Comparison of ENCODE assay signal across 2 cellular contexts in the genomic region with DNA sequence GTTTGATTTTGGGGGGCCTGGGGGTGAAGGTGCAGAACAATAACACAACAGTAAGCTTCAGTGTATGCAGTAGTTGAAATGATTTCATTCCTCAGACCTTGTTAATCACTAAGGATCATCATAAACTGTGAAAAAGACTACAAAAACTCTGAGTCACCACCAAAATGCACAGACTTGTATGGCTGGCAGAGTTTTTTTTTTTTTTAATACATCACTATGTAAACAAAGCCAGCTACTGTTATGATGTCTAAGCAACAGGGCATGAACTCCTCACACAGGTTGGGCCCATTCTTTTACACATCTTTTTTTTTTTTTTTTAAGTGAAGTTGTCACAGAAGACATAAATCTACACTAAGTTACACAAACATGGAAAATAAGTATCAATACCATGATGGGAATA.
TF ChIP-seq lines count a peak whose summit lies in the region.

No MANE protein-coding gene starts in this region.

TF ChIP-seq in A549, 52 proteins besides CTCF, POLR2A, EP300 and RAD21:
- TF ChIP-seq CBX8 (IDR thresholded peaks at IDR 0.05) (no peak), FOSB (CRISPR knock-in tag; IDR thresholded peaks at IDR 0.05) (no peak), JUNB (IDR thresholded peaks at IDR 0.05) (peak; percentile 57), FOSL2 (IDR thresholded peaks at IDR 0.05) (0 out of 2 replicates have a peak, but pooled peaks have one; percentile 10), FOSL2 (CRISPR knock-in tag; IDR thresholded peaks at IDR 0.05) (peak; percentile 77), GATA3 (IDR thresholded peaks at IDR 0.05; ENCODE audit: borderline replicate concordance) (peak; percentile 54)
- TF ChIP-seq, protein P1, sequence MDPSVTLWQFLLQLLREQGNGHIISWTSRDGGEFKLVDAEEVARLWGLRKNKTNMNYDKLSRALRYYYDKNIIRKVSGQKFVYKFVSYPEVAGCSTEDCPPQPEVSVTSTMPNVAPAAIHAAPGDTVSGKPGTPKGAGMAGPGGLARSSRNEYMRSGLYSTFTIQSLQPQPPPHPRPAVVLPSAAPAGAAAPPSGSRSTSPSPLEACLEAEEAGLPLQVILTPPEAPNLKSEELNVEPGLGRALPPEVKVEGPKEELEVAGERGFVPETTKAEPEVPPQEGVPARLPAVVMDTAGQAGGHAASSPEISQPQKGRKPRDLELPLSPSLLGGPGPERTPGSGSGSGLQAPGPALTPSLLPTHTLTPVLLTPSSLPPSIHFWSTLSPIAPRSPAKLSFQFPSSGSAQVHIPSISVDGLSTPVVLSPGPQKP (IDR thresholded peaks at IDR 0.05; ENCODE audit: low read depth, low read length), result no peak

TF ChIP-seq in SK-N-SH, 30 proteins besides CTCF, POLR2A, EP300 and RAD21:
- TF ChIP-seq RXRA (IDR thresholded peaks at IDR 0.05; ENCODE audit: borderline replicate concordance, low read depth) (peak; percentile 45; the same call in 1 of the 2 replicates), SIN3A (IDR thresholded peaks at IDR 0.05; ENCODE audit: borderline replicate concordance, low read depth, low read length) (no peak), EZH2phosphoT487 (IDR thresholded peaks at IDR 0.05; ENCODE audit: borderline replicate concordance, low read depth) (no peak), RFX5 (IDR thresholded peaks at IDR 0.05; ENCODE audit: low read length) (no peak), FOXM1 (IDR thresholded peaks at IDR 0.05; ENCODE audit: low read depth) (no peak), MEF2A (IDR thresholded peaks at IDR 0.05; ENCODE audit: borderline replicate concordance, low read depth) (no peak), ELF1 (IDR thresholded peaks at IDR 0.05) (no peak), NFIC (IDR thresholded peaks at IDR 0.05; ENCODE audit: borderline replicate concordance) (no peak), POLR2AphosphoS5 (IDR thresholded peaks at IDR 0.05; ENCODE audit: low read depth, low read length) (no peak), GABPA (IDR thresholded peaks at IDR 0.05; ENCODE audit: low read depth) (no peak), CHD2 (IDR thresholded peaks at IDR 0.05; ENCODE audit: low read length, partially characterized antibody) (no peak), JUND (IDR thresholded peaks at IDR 0.05) (0 out of 2 replicates have a peak, but pooled peaks have one; percentile 9), MXI1 (IDR thresholded peaks at IDR 0.05; ENCODE audit: low read depth, low read length) (no peak), FOSL2 (IDR thresholded peaks at IDR 0.05; ENCODE audit: borderline replicate concordance, low read depth) (peak; percentile 13; the same call in 1 of the 2 replicates), TEAD4 (IDR thresholded peaks at IDR 0.05; ENCODE audit: borderline replicate concordance, insufficient read depth) (no peak)
- TF ChIP-seq, protein P2, sequence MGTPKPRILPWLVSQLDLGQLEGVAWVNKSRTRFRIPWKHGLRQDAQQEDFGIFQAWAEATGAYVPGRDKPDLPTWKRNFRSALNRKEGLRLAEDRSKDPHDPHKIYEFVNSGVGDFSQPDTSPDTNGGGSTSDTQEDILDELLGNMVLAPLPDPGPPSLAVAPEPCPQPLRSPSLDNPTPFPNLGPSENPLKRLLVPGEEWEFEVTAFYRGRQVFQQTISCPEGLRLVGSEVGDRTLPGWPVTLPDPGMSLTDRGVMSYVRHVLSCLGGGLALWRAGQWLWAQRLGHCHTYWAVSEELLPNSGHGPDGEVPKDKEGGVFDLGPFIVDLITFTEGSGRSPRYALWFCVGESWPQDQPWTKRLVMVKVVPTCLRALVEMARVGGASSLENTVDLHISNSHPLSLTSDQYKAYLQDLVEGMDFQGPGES (IDR thresholded peaks at IDR 0.05; ENCODE audit: low read depth, low read length), result no peak
- TF ChIP-seq, protein P3, sequence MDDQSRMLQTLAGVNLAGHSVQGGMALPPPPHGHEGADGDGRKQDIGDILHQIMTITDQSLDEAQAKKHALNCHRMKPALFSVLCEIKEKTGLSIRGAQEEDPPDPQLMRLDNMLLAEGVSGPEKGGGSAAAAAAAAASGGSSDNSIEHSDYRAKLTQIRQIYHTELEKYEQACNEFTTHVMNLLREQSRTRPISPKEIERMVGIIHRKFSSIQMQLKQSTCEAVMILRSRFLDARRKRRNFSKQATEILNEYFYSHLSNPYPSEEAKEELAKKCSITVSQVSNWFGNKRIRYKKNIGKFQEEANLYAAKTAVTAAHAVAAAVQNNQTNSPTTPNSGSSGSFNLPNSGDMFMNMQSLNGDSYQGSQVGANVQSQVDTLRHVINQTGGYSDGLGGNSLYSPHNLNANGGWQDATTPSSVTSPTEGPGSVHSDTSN (IDR thresholded peaks at IDR 0.05), result no peak
